Comparison of ENCODE assay signal across 25 cellular contexts in the genomic region with DNA sequence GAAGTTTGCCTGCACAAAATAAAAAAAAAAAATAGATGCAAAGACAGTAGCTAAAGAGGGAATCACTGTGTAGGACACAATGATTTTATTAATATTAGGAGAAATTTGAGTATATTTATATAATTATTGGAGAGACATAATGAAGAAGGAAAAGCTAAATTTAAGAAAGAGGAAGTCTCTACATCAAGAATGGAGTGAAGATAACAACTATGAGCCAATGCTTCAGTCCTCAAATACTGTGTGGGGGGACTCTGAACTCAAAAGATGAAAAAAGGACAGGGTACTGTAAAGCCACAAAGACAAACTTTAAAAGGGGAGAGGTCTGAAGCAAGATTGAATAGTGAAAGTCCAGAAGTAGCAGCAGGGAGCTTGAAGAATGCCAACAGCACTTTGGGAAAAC. TPM values are rescaled to one million over a fixed set of nuclear protein-coding genes. Genes with fewer than 3 reads are reported as not detected.
"Had no signal": no experiment of that assay in that cellular context is flagged by ENCODE, and none has a peak within 500 bp of the region (broad histone marks: within the 10 kb centered on the region; RNA-seq: fewer than 3 reads in every experiment).

No MANE protein-coding gene starts in this region.

- H3K36me3 Mint-ChIP-seq: stimulated activated memory B cell treated with anti-CD40 and anti-IgM and Interleukin-4, amounts not matched to agents 10 μg/mL and 1 μg/mL and 100 μg/mL, for 72 hours; WTC11 had no signal

- H3K9me3 Mint-ChIP-seq: activated naive CD4-positive, alpha-beta T cell treated with anti-CD3 and anti-CD28 coated beads, Interleukin-2, amount 50 U/mL, for 72 hours; activated T-cell treated with anti-CD3 and anti-CD28 coated beads, Interleukin-2, amount 50 U/mL, for 72 hours; immature natural killer cell; stimulated activated memory B cell treated with anti-CD40 and anti-IgM and Interleukin-4, amounts not matched to agents 10 μg/mL and 1 μg/mL and 100 μg/mL, for 72 hours; T-helper 2 cell treated with Interferon-gamma antibody and Interleukin-4, amounts not matched to agents 5 μg/mL and 100 μg/mL, for 36 hours; WTC11 had no signal

- H3K27me3 Mint-ChIP-seq: naive thymus-derived CD4-positive, alpha-beta T cell had no signal

- H3K4me1 Mint-ChIP-seq: stimulated activated memory B cell treated with anti-CD40 and anti-IgM and Interleukin-4, amounts not matched to agents 10 μg/mL and 1 μg/mL and 100 μg/mL, for 72 hours; WTC11 had no signal

- H3K27ac Mint-ChIP-seq: activated T-cell treated with anti-CD3 and anti-CD28 coated beads, Interleukin-2, amount 50 U/mL, for 72 hours; progenitor cell of endocrine pancreas; stimulated activated memory B cell treated with anti-CD40 and anti-IgM and Interleukin-4, amounts not matched to agents 10 μg/mL and 1 μg/mL and 100 μg/mL, for 72 hours; T-helper 2 cell treated with Interferon-gamma antibody and Interleukin-4, amounts not matched to agents 5 μg/mL and 100 μg/mL, for 36 hours; WTC11 had no signal

- H3K4me3 Mint-ChIP-seq: activated T-cell treated with anti-CD3 and anti-CD28 coated beads, Interleukin-2, amount 50 U/mL, for 72 hours; immature natural killer cell; stimulated activated memory B cell treated with anti-CD40 and anti-IgM and Interleukin-4, amounts not matched to agents 10 μg/mL and 1 μg/mL and 100 μg/mL, for 72 hours; T-helper 2 cell treated with Interferon-gamma antibody and Interleukin-4, amounts not matched to agents 5 μg/mL and 100 μg/mL, for 36 hours; WTC11 had no signal

- DNase-seq: activated CD4-positive, alpha-beta T cell treated with anti-CD3 and anti-CD28 coated beads, Interleukin-2, amount 50 U/mL, for 48 hours; activated CD8-positive, alpha-beta memory T cell treated with anti-CD3 and anti-CD28 coated beads, Interleukin-2, amount 50 U/mL, for 48 hours; activated effector memory CD4-positive, alpha-beta T cell treated with Interleukin-2 at 50 U/mL for 16 hours; activated T-cell treated with anti-CD3 and anti-CD28 coated beads, Interleukin-2, amount 50 U/mL, for 72 hours; central memory CD4-positive, alpha-beta T cell; effector memory CD4-positive, alpha-beta T cell; foreskin melanocyte; glutamatergic neuron; immature natural killer cell; left lung; naive thymus-derived CD4-positive, alpha-beta T cell; retina; sigmoid colon; stimulated activated CD4-positive, alpha-beta T cell treated with anti-CD3 and anti-CD28 coated beads, Interleukin-15, amount 100 ng/mL, for 24 hours; transverse colon; uterus had no signal

- ATAC-seq: activated naive CD4-positive, alpha-beta T cell treated with anti-CD3 and anti-CD28 coated beads, Interleukin-2, amount 50 U/mL, for 72 hours; activated T-cell treated with anti-CD3 and anti-CD28 coated beads, Interleukin-2, amount 50 U/mL, for 72 hours; left lung; naive thymus-derived CD4-positive, alpha-beta T cell; stimulated activated memory B cell treated with anti-CD40 and anti-IgM and Interleukin-4, amounts not matched to agents 10 μg/mL and 1 μg/mL and 100 μg/mL, for 72 hours; WTC11 had no signal

RNA-seq across cellular contexts. Expression of a gene that starts 44.7 kb away (rescaled TPM):
- total RNA-seq: astrocyte, lung microvascular endothelial cell, osteoblast, smooth muscle cell, WTC11 had no signal
